ENCODE assay signal across 1 cellular context in genomic region chr3:52714335-52715302, GRCh38.
TF ChIP-seq lines count a peak whose summit lies in the region.

No MANE protein-coding gene starts in this region.

TF ChIP-seq in A549, 52 proteins besides CTCF, POLR2A, EP300 and RAD21 (continued from another document):
- no peak for TF ChIP-seq TFCP2L1 (CRISPR knock-in tag; IDR thresholded peaks at IDR 0.05)
- no peak for TF ChIP-seq POLR2AphosphoS2 (conservative IDR thresholded peaks at IDR 0.05; ENCODE audit: low read length)
- TF ChIP-seq JUN (IDR thresholded peaks at IDR 0.05) = no peak
- TF ChIP-seq PHF8 (IDR thresholded peaks at IDR 0.05; ENCODE audit: borderline replicate concordance, low read depth) = no peak
- no peak for TF ChIP-seq CBX8 (IDR thresholded peaks at IDR 0.05)
- no peak for TF ChIP-seq HDAC2 (IDR thresholded peaks at IDR 0.05)
- TF ChIP-seq NFE2L2 (conservative IDR thresholded peaks at IDR 0.05; ENCODE audit: low read length) = no peak
- TF ChIP-seq MAFK (IDR thresholded peaks at IDR 0.05; ENCODE audit: partially characterized antibody) = no peak
- no peak for TF ChIP-seq MYC (IDR thresholded peaks at IDR 0.05; ENCODE audit: borderline replicate concordance, low read length)
